In genomic region chr2:3149441-3150217, GRCh38 we compare ENCODE assay signal across 22 cellular contexts.
"Had no signal": no experiment of that assay in that cellular context is flagged by ENCODE, and none has a peak within 500 bp of the region (broad histone marks: within the 10 kb centered on the region; RNA-seq: fewer than 3 reads in every experiment).

No MANE protein-coding gene starts in this region.

- H3K4me1 ChIP-seq: body of pancreas, foreskin keratinocyte, psoas muscle, right atrium auricular region, vagina had no signal

- H3K27me3 ChIP-seq: body of pancreas, cardiac muscle cell, foreskin keratinocyte, right atrium auricular region, vagina had no signal

- H3K4me3 Mint-ChIP-seq: activated CD4-positive, alpha-beta memory T cell treated with anti-CD3 and anti-CD28 coated beads, Interleukin-2, amount 10 ng/mL, durations not matched to agents 7 days and 5 days; activated CD4-positive, alpha-beta T cell treated with anti-CD3 and anti-CD28 coated beads, Interleukin-2, amount 10 ng/mL, durations not matched to agents 24 days and 14 days; activated naive CD4-positive, alpha-beta T cell treated with anti-CD3 and anti-CD28 coated beads for 36 hours; activated naive CD8-positive, alpha-beta T cell treated with anti-CD3 and anti-CD28 coated beads, Interleukin-2, amount 10 ng/mL, durations not matched to agents 7 days and 5 days; activated T-cell treated with anti-CD3 and anti-CD28 coated beads, Interleukin-2, amount 50 U/mL, for 72 hours; dendritic cell treated with granulocyte-macrophage colony-stimulating factor and Interleukin-4, amounts not matched to agents 40 ng/mL and 50 ng/mL, for 4 days; type B pancreatic cell had no signal

- DNase-seq: activated CD4-positive, alpha-beta memory T cell treated with anti-CD3 and anti-CD28 coated beads, Interleukin-2, amount 10 ng/mL, durations not matched to agents 7 days and 5 days; activated CD4-positive, alpha-beta T cell treated with anti-CD3 and anti-CD28 coated beads, Interleukin-2, amount 10 ng/mL, durations not matched to agents 24 days and 14 days; activated effector memory CD4-positive, alpha-beta T cell treated with Interleukin-2 at 50 U/mL for 16 hours; activated naive CD4-positive, alpha-beta T cell treated with anti-CD3 and anti-CD28 coated beads for 36 hours; activated naive CD8-positive, alpha-beta T cell treated with anti-CD3 and anti-CD28 coated beads, Interleukin-2, amount 10 ng/mL, durations not matched to agents 7 days and 5 days; activated T-cell treated with anti-CD3 and anti-CD28 coated beads, Interleukin-2, amount 50 U/mL, for 72 hours; amniotic stem cell; body of pancreas; effector CD4-positive, alpha-beta T cell; foreskin keratinocyte; hippocampal formation; left ventricle myocardium superior; psoas muscle; stimulated activated CD4-positive, alpha-beta T cell treated with anti-CD3 and anti-CD28 coated beads, Interleukin-4, amount 100 ng/mL, for 24 hours; stimulated activated naive CD4-positive, alpha-beta T cell treated with Interleukin-2 at 50 U/mL for 16 hours had no signal

- H3K27ac Mint-ChIP-seq: activated CD4-positive, alpha-beta memory T cell treated with anti-CD3 and anti-CD28 coated beads, Interleukin-2, amount 10 ng/mL, durations not matched to agents 7 days and 5 days; activated CD4-positive, alpha-beta T cell treated with anti-CD3 and anti-CD28 coated beads, Interleukin-2, amount 10 ng/mL, durations not matched to agents 24 days and 14 days; activated naive CD4-positive, alpha-beta T cell treated with anti-CD3 and anti-CD28 coated beads for 36 hours; activated naive CD8-positive, alpha-beta T cell treated with anti-CD3 and anti-CD28 coated beads, Interleukin-2, amount 10 ng/mL, durations not matched to agents 7 days and 5 days; activated T-cell treated with anti-CD3 and anti-CD28 coated beads, Interleukin-2, amount 50 U/mL, for 72 hours; dendritic cell treated with granulocyte-macrophage colony-stimulating factor and Interleukin-4, amounts not matched to agents 40 ng/mL and 50 ng/mL, for 4 days; type B pancreatic cell had no signal

- H3K4me3 ChIP-seq: body of pancreas, cardiac muscle cell, psoas muscle, right atrium auricular region, thoracic aorta, vagina had no signal

- H3K27me3 Mint-ChIP-seq: activated CD4-positive, alpha-beta memory T cell treated with anti-CD3 and anti-CD28 coated beads, Interleukin-2, amount 10 ng/mL, durations not matched to agents 7 days and 5 days; activated CD4-positive, alpha-beta T cell treated with anti-CD3 and anti-CD28 coated beads, Interleukin-2, amount 10 ng/mL, durations not matched to agents 24 days and 14 days; activated naive CD8-positive, alpha-beta T cell treated with anti-CD3 and anti-CD28 coated beads, Interleukin-2, amount 10 ng/mL, durations not matched to agents 7 days and 5 days; dendritic cell treated with granulocyte-macrophage colony-stimulating factor and Interleukin-4, amounts not matched to agents 40 ng/mL and 50 ng/mL, for 4 days had no signal

- H3K36me3 ChIP-seq: cardiac muscle cell, right atrium auricular region, thoracic aorta, vagina had no signal

- H3K27ac ChIP-seq: body of pancreas, cardiac muscle cell, foreskin keratinocyte, psoas muscle, right atrium auricular region, thoracic aorta, vagina had no signal

- H3K9me3 ChIP-seq: psoas muscle, right atrium auricular region, thoracic aorta, vagina had no signal

- H3K9me3 Mint-ChIP-seq: activated CD4-positive, alpha-beta T cell treated with anti-CD3 and anti-CD28 coated beads, Interleukin-2, amount 10 ng/mL, durations not matched to agents 24 days and 14 days; dendritic cell treated with granulocyte-macrophage colony-stimulating factor and Interleukin-4, amounts not matched to agents 40 ng/mL and 50 ng/mL, for 4 days had no signal

- ATAC-seq: activated CD4-positive, CD25-positive, alpha-beta regulatory T cell treated with anti-CD3 and anti-CD28 coated beads, Interleukin-2, amount 50 U/mL, for 24 hours; activated T-cell treated with anti-CD3 and anti-CD28 coated beads, Interleukin-2, amount 50 U/mL, for 72 hours; body of pancreas; foreskin keratinocyte; left ventricle myocardium superior; psoas muscle had no signal

- H3K4me1 Mint-ChIP-seq: activated CD4-positive, alpha-beta memory T cell treated with anti-CD3 and anti-CD28 coated beads, Interleukin-2, amount 10 ng/mL, durations not matched to agents 7 days and 5 days; activated CD4-positive, alpha-beta T cell treated with anti-CD3 and anti-CD28 coated beads, Interleukin-2, amount 10 ng/mL, durations not matched to agents 24 days and 14 days had no signal
